11 cellular contexts compared by ENCODE assay signal in genomic region chr6:90251295-90251992, GRCh38. TPM values are rescaled to one million over a fixed set of nuclear protein-coding genes. Genes with fewer than 3 reads are reported as not detected.
DNase-seq lines count a peak whose midpoint lies in the region; ATAC-seq and TF ChIP-seq lines count a peak whose summit lies in the region.
"Had no signal": no experiment of that assay in that cellular context is flagged by ENCODE, and none has a peak within 500 bp of the region (broad histone marks: within the 10 kb centered on the region; RNA-seq: fewer than 3 reads in every experiment).

No MANE protein-coding gene starts in this region.

- DNase-seq in activated CD8-positive, alpha-beta memory T cell treated with anti-CD3 and anti-CD28 coated beads, Interleukin-2, amount 10 ng/mL, durations not matched to agents 7 days and 5 days, result no peak
- DNase-seq in activated CD8-positive, alpha-beta memory T cell treated with anti-CD3 and anti-CD28 coated beads, Interleukin-2, amount 50 U/mL, for 4 hours, result no peak
- DNase-seq in HT1080 (ENCODE audit: low read depth), result peak; percentile 35
- no peak for DNase-seq in epidermal melanocyte (ENCODE audit: insufficient read length, low spot score)
- DNase-seq in LoVo (ENCODE audit: low spot score), result no peak
- no peak for DNase-seq in A673 (ENCODE audit: low spot score)
- DNase-seq: stimulated activated naive CD4-positive, alpha-beta T cell treated with Interleukin-2 at 50 U/mL for 16 hours had no signal

- peaks cover 7% of the 10 kb centered on the region for H3K9me3 Mint-ChIP-seq in activated CD8-positive, alpha-beta memory T cell treated with anti-CD3 and anti-CD28 coated beads, Interleukin-2, amount 10 ng/mL, durations not matched to agents 7 days and 5 days (ENCODE audit: low read depth)
- H3K9me3 Mint-ChIP-seq in stimulated activated memory B cell treated with anti-CD40 and anti-IgM and Interleukin-4, amounts not matched to agents 10 μg/mL and 1 μg/mL and 100 μg/mL, for 72 hours, result peaks cover 3% of the 10 kb centered on the region

- intact Hi-C loops in A673 (cut with micrococcal nuclease; ENCODE audit: unreplicated experiment), result no loop called here

- peaks cover 40% of the 10 kb centered on the region for H3K36me3 Mint-ChIP-seq in activated CD8-positive, alpha-beta memory T cell treated with anti-CD3 and anti-CD28 coated beads, Interleukin-2, amount 10 ng/mL, durations not matched to agents 7 days and 5 days
- peaks cover 34% of the 10 kb centered on the region for H3K36me3 Mint-ChIP-seq in stimulated activated memory B cell treated with anti-CD40 and anti-IgM and Interleukin-4, amounts not matched to agents 10 μg/mL and 1 μg/mL and 100 μg/mL, for 72 hours

- no peaks in the 10 kb centered on the region for H3K9me3 ChIP-seq in A673 (ENCODE audit: low read depth, low read length, poor library complexity, severe bottlenecking)
- H3K9me3 ChIP-seq: BLaER1 treated with 17β-estradiol and CSF1 and Interleukin-3, amounts not matched to agents 10 nM and 100 nM; gastroesophageal sphincter had no signal

- POLR2A ChIA-PET in A673 (lab: Charles Lee; ENCODE audit: low non-redundant PET), result no interaction called here

- BruUV-seq in A673 (replicated peaks; lab: Mats Ljungman, UMichigan), result no TSS peak

- H3K4me3 Mint-ChIP-seq in activated CD8-positive, alpha-beta memory T cell treated with anti-CD3 and anti-CD28 coated beads, Interleukin-2, amount 10 ng/mL, durations not matched to agents 7 days and 5 days, result no peak overlapping the region
- H3K4me3 Mint-ChIP-seq in stimulated activated memory B cell treated with anti-CD40 and anti-IgM and Interleukin-4, amounts not matched to agents 10 μg/mL and 1 μg/mL and 100 μg/mL, for 72 hours, result no peak overlapping the region

- no peaks in the 10 kb centered on the region for H3K27me3 ChIP-seq in A673 (replicated peaks; ENCODE audit: insufficient read depth, low read depth, low read length, poor library complexity)
- H3K27me3 ChIP-seq: BLaER1 treated with 17β-estradiol and CSF1 and Interleukin-3, amounts not matched to agents 10 nM and 100 nM; gastroesophageal sphincter had no signal

- peak overlapping the region; percentile 58 for H3K27ac Mint-ChIP-seq in activated CD8-positive, alpha-beta memory T cell treated with anti-CD3 and anti-CD28 coated beads, Interleukin-2, amount 10 ng/mL, durations not matched to agents 7 days and 5 days
- H3K27ac Mint-ChIP-seq in stimulated activated memory B cell treated with anti-CD40 and anti-IgM and Interleukin-4, amounts not matched to agents 10 μg/mL and 1 μg/mL and 100 μg/mL, for 72 hours, result peak overlapping the region; percentile 83

- no peaks in the 10 kb centered on the region for H3K27me3 Mint-ChIP-seq in activated CD8-positive, alpha-beta memory T cell treated with anti-CD3 and anti-CD28 coated beads, Interleukin-2, amount 10 ng/mL, durations not matched to agents 7 days and 5 days
- H3K27me3 Mint-ChIP-seq in stimulated activated memory B cell treated with anti-CD40 and anti-IgM and Interleukin-4, amounts not matched to agents 10 μg/mL and 1 μg/mL and 100 μg/mL, for 72 hours, result no peaks in the 10 kb centered on the region

- H3K4me3 ChIP-seq in A673 (ENCODE audit: low read depth, low read length, poor library complexity, severe bottlenecking), result no peak overlapping the region
- H3K4me3 ChIP-seq: BLaER1 treated with 17β-estradiol and CSF1 and Interleukin-3, amounts not matched to agents 10 nM and 100 nM; gastroesophageal sphincter had no signal

- peaks cover 51% of the 10 kb centered on the region for H3K4me1 Mint-ChIP-seq in activated CD8-positive, alpha-beta memory T cell treated with anti-CD3 and anti-CD28 coated beads, Interleukin-2, amount 10 ng/mL, durations not matched to agents 7 days and 5 days
- H3K4me1 Mint-ChIP-seq in stimulated activated memory B cell treated with anti-CD40 and anti-IgM and Interleukin-4, amounts not matched to agents 10 μg/mL and 1 μg/mL and 100 μg/mL, for 72 hours, result peaks cover 57% of the 10 kb centered on the region

- no peaks in the 10 kb centered on the region for H3K4me1 ChIP-seq in A673 (ENCODE audit: insufficient read depth, low read length, poor library complexity, severe bottlenecking)

- CTCF ChIA-PET in activated CD8-positive, alpha-beta memory T cell treated with anti-CD3 and anti-CD28 coated beads, Interleukin-2, amount 10 ng/mL, durations not matched to agents 7 days and 5 days (lab: Charles Lee), result interaction anchor here (2.5 kb wide), 1 partner anchor 33 kb away, joined by 9 read pairs; no protein-coding TSS in a partner anchor
- CTCF ChIA-PET in A673 (lab: Charles Lee), result no interaction called here

- no peaks in the 10 kb centered on the region for H3K36me3 ChIP-seq in A673 (ENCODE audit: insufficient read depth, low read length, poor library complexity, severe bottlenecking)
- H3K36me3 ChIP-seq: gastroesophageal sphincter had no signal

- peak; percentile 37 for ATAC-seq in activated CD8-positive, alpha-beta memory T cell treated with anti-CD3 and anti-CD28 coated beads, Interleukin-2, amount 10 ng/mL, durations not matched to agents 7 days and 5 days
- peak; percentile 87 for ATAC-seq in HG02610 (IDR thresholded peaks at IDR 0.05; ENCODE audit: unreplicated experiment)
- peak; percentile 85 for ATAC-seq in stimulated activated memory B cell treated with anti-CD40 and anti-IgM and Interleukin-4, amounts not matched to agents 10 μg/mL and 1 μg/mL and 100 μg/mL, for 72 hours
- ATAC-seq: gastroesophageal sphincter had no signal

- no peak overlapping the region for H3K27ac ChIP-seq in A673 (ENCODE audit: low read depth, low read length, poor library complexity, severe bottlenecking)
- H3K27ac ChIP-seq: BLaER1 treated with 17β-estradiol and CSF1 and Interleukin-3, amounts not matched to agents 10 nM and 100 nM had no signal

- no peak for TF ChIP-seq CTCF in A673 (conservative IDR thresholded peaks at IDR 0.05; ENCODE audit: low read depth, low read length)

RNA-seq across cellular contexts. Expression of gene BACH2, which starts 45.2 kb away (rescaled TPM):
- total RNA-seq in activated CD8-positive, alpha-beta memory T cell treated with anti-CD3 and anti-CD28 coated beads, Interleukin-2, amount 10 ng/mL, durations not matched to agents 7 days and 5 days, result 10 to 100 TPM; 21.5 to 22.6 TPM
- total RNA-seq in HT1080 (2014; rRNA removed; shearing (Covaris generic)), result 0.30 and 0.87 TPM in 2 replicates
- 0.14 and 0.17 TPM in 2 replicates for polyA plus RNA-seq in HT1080 (2015; cell fraction: cytosol; rRNA removed)
- 0.15 and 0.59 TPM in 2 replicates for polyA plus RNA-seq in HT1080 (2015; cell fraction: nucleus; rRNA removed)
- 0.37 and 1.9 TPM in 2 replicates for total RNA-seq in A673 (2021)

Comparison
In these comparisons a context has a peak if more than half of its experiments do, and no peak if none do; other contexts are left out.
1. ATAC-seq: peak in every context shown above with its lines; median percentile 87 in HG02610; 85 in stimulated activated memory B cell treated with anti-CD40 and anti-IgM and Interleukin-4, amounts not matched to agents 10 μg/mL and 1 μg/mL and 100 μg/mL, for 72 hours; 37 in activated CD8-positive, alpha-beta memory T cell treated with anti-CD3 and anti-CD28 coated beads, Interleukin-2, amount 10 ng/mL, durations not matched to agents 7 days and 5 days.